ENCODE assay signal across 1 cellular context in the genomic region with DNA sequence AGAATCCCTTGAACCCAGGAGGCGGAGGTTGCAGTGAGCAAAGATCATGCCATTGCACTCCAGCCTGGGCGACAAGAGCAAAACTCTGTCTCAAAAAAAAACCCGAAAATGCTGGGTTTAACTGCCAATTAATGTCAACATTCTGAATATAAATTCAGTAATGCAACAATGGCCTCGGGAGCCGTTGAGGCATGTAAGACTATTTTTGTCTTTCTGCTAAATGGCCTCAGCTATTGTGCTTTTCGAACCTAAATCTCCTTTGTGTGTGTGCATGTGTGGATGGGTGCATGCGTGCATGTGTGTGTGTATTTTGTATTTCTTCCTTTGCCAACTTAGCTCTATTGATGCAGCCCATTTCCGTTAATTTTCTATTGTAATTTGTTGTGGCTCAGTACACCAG.
TF ChIP-seq lines count a peak whose summit lies in the region.

No MANE protein-coding gene starts in this region.

TF ChIP-seq in HepG2, 621 proteins besides CTCF, POLR2A, EP300 and RAD21:
- TF ChIP-seq, protein P1, sequence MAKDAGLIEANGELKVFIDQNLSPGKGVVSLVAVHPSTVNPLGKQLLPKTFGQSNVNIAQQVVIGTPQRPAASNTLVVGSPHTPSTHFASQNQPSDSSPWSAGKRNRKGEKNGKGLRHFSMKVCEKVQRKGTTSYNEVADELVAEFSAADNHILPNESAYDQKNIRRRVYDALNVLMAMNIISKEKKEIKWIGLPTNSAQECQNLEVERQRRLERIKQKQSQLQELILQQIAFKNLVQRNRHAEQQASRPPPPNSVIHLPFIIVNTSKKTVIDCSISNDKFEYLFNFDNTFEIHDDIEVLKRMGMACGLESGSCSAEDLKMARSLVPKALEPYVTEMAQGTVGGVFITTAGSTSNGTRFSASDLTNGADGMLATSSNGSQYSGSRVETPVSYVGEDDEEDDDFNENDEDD (CRISPR knock-in tag; IDR thresholded peaks at IDR 0.05; ENCODE audit: borderline replicate concordance), result no peak
- TF ChIP-seq SP140L (CRISPR knock-in tag; IDR thresholded peaks at IDR 0.05; ENCODE audit: borderline replicate concordance), result no peak
- TF ChIP-seq NFYC (CRISPR knock-in tag; IDR thresholded peaks at IDR 0.05), result no peak
- TF ChIP-seq, protein P2, sequence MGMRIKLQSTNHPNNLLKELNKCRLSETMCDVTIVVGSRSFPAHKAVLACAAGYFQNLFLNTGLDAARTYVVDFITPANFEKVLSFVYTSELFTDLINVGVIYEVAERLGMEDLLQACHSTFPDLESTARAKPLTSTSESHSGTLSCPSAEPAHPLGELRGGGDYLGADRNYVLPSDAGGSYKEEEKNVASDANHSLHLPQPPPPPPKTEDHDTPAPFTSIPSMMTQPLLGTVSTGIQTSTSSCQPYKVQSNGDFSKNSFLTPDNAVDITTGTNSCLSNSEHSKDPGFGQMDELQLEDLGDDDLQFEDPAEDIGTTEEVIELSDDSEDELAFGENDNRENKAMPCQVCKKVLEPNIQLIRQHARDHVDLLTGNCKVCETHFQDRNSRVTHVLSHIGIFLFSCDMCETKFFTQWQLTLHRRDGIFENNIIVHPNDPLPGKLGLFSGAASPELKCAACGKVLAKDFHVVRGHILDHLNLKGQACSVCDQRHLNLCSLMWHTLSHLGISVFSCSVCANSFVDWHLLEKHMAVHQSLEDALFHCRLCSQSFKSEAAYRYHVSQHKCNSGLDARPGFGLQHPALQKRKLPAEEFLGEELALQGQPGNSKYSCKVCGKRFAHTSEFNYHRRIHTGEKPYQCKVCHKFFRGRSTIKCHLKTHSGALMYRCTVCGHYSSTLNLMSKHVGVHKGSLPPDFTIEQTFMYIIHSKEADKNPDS (CRISPR knock-in tag; IDR thresholded peaks at IDR 0.05), result no peak
- TF ChIP-seq, protein P3, sequence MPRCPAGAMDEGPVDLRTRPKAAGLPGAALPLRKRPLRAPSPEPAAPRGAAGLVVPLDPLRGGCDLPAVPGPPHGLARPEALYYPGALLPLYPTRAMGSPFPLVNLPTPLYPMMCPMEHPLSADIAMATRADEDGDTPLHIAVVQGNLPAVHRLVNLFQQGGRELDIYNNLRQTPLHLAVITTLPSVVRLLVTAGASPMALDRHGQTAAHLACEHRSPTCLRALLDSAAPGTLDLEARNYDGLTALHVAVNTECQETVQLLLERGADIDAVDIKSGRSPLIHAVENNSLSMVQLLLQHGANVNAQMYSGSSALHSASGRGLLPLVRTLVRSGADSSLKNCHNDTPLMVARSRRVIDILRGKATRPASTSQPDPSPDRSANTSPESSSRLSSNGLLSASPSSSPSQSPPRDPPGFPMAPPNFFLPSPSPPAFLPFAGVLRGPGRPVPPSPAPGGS (CRISPR knock-in tag; IDR thresholded peaks at IDR 0.05), result no peak
- no peak for TF ChIP-seq THYN1 (CRISPR knock-in tag; IDR thresholded peaks at IDR 0.05; ENCODE audit: borderline replicate concordance, low read depth)
- TF ChIP-seq, protein P4, sequence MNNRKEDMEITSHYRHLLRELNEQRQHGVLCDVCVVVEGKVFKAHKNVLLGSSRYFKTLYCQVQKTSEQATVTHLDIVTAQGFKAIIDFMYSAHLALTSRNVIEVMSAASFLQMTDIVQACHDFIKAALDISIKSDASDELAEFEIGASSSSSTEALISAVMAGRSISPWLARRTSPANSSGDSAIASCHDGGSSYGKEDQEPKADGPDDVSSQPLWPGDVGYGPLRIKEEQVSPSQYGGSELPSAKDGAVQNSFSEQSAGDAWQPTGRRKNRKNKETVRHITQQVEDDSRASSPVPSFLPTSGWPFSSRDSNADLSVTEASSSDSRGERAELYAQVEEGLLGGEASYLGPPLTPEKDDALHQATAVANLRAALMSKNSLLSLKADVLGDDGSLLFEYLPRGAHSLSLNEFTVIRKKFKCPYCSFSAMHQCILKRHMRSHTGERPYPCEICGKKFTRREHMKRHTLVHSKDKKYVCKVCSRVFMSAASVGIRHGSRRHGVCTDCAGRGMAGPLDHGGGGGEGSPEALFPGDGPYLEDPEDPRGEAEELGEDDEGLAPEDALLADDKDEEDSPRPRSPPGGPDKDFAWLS (CRISPR knock-in tag; IDR thresholded peaks at IDR 0.05; ENCODE audit: borderline replicate concordance), result no peak
- no peak for TF ChIP-seq ETV6 (CRISPR knock-in tag; conservative IDR thresholded peaks at IDR 0.05)
- TF ChIP-seq ZSCAN21 (CRISPR knock-in tag; IDR thresholded peaks at IDR 0.05; ENCODE audit: borderline replicate concordance), result no peak
- TF ChIP-seq SMARCE1 (IDR thresholded peaks at IDR 0.05; ENCODE audit: borderline replicate concordance), result no peak
